In genomic region chr4:25863347-25863784, GRCh38 we compare ENCODE assay signal across 8 cellular contexts. TPM values are rescaled to one million over a fixed set of nuclear protein-coding genes. Genes with fewer than 3 reads are reported as not detected.
DNase-seq lines count a peak whose midpoint lies in the region; ATAC-seq and TF ChIP-seq lines count a peak whose summit lies in the region.

No MANE protein-coding gene starts in this region.

- no peak overlapping the region for H3K27ac ChIP-seq in neural cell (ENCODE audit: low read length)

- H3K27me3 Mint-ChIP-seq in T-cell, result no peaks in the 10 kb centered on the region

- CTCF ChIA-PET in T-cell (lab: Charles Lee), result no interaction called here

- TF ChIP-seq POLR2A in erythroblast (IDR thresholded peaks at IDR 0.05; ENCODE audit: low read length), result no peak

- H3K4me2 ChIP-seq in neural cell (ENCODE audit: low read length), result no peak overlapping the region

- H3K79me2 ChIP-seq in neural cell (replicated peaks; ENCODE audit: insufficient read depth, low read length), result no peaks in the 10 kb centered on the region

- no peak overlapping the region for H3K9ac ChIP-seq in neural cell (ENCODE audit: low read length)

- TF ChIP-seq CTCF in neural cell (IDR thresholded peaks at IDR 0.05; ENCODE audit: poor library complexity, severe bottlenecking), result peak; percentile 30

- TF ChIP-seq EP300 in neural cell (conservative IDR thresholded peaks at IDR 0.05; ENCODE audit: poor library complexity, severe bottlenecking), result no peak

- peak overlapping the region in 1 of 2 donors; percentile 50 for H3K27ac Mint-ChIP-seq in T-cell

- H3K27me3 ChIP-seq in neural cell (ENCODE audit: insufficient read depth, low read depth, low read length), result peaks cover 41% of the 10 kb centered on the region

- peak overlapping the region; percentile 73 to 80 (median 79) for H3K4me3 Mint-ChIP-seq in T-cell

- no peak for TF ChIP-seq RAD21 in neural cell (conservative IDR thresholded peaks at IDR 0.05)

- no peak for ATAC-seq in T-cell (replicated peaks in 1 of 4)
- no peak for ATAC-seq in HG03196 (IDR thresholded peaks at IDR 0.05; ENCODE audit: unreplicated experiment)
- no peak for ATAC-seq in GM18868 (IDR thresholded peaks at IDR 0.05; ENCODE audit: unreplicated experiment)

- H3K4me1 Mint-ChIP-seq in T-cell, result peaks cover 39 to 42% (median 39%) of the 10 kb centered on the region in 3 donors

- H3F3A ChIP-seq in neural cell (ENCODE audit: insufficient read depth, low read length, poor library complexity, severe bottlenecking), result no peaks in the 10 kb centered on the region

- POLR2A ChIA-PET in T-cell (lab: Charles Lee), result no interaction called here

- no peaks in the 10 kb centered on the region for H3K36me3 ChIP-seq in neural cell (ENCODE audit: insufficient read depth, low read length)

- no peaks in the 10 kb centered on the region for H3K9me3 Mint-ChIP-seq in T-cell

- H3K4me3 ChIP-seq in neural cell (ENCODE audit: low read length), result peak overlapping the region; percentile 45

- H3K9me3 ChIP-seq in neural cell (ENCODE audit: low read length), result no peaks in the 10 kb centered on the region

- H2AFZ ChIP-seq in neural cell (ENCODE audit: low read depth, low read length), result no peak overlapping the region

- no peaks in the 10 kb centered on the region for H4K20me1 ChIP-seq in neural cell (ENCODE audit: insufficient read depth)

- no peaks in the 10 kb centered on the region for H3K9me2 ChIP-seq in neural cell (ENCODE audit: insufficient read depth, low read length)

- peaks cover 3% of the 10 kb centered on the region for H3K36me3 Mint-ChIP-seq in T-cell

- DNase-seq in NCI-H1417 (lab: John Stamatoyannopoulos, UW) (peak in 2 of 3 experiments; percentile 57 to 62), NCI-H1417 treated with DMSO at 0.1 percent for 48 hours (lab: John Stamatoyannopoulos, UW) (no peak), T-cell (peak in 3 of 34 experiments; percentile 8 to 14 (median 13)), erythroblast (lab: John Stamatoyannopoulos, UW) (peak; percentile 13 to 35), NOMO-1 treated with dmso at 0.1 percent for 144 hours (lab: John Stamatoyannopoulos, UW; ENCODE audit: unreplicated experiment) (no peak)

TF ChIP-seq in neural cell, 6 proteins besides CTCF, POLR2A, EP300 and RAD21:
- TF ChIP-seq TAF1 (IDR thresholded peaks at IDR 0.05; ENCODE audit: low read depth), result no peak
- TF ChIP-seq POLR2AphosphoS5 (IDR thresholded peaks at IDR 0.05), result no peak

RNA-seq across cellular contexts. Expression of gene SEL1L3, which starts 0.6 kb away (rescaled TPM):
- total RNA-seq in T-cell, result 10 to 100 TPM; 43.6 to 69.9 (median 50.1) TPM
- 2.0 and 2.7 TPM in 2 replicates for polyA plus RNA-seq in neural cell
- 2.0 and 4.1 TPM in 2 replicates for polyA minus RNA-seq in neural cell

RNA-seq across cellular contexts. Expression of gene SMIM20, which starts 50.7 kb away (rescaled TPM):
- 10 to 100 TPM; 13.1 to 19.1 (median 16.0) TPM for total RNA-seq in T-cell
- polyA plus RNA-seq in neural cell, result 19.1 and 27.0 TPM in 2 replicates
- 9.8 and 10.0 TPM in 2 replicates for polyA minus RNA-seq in neural cell

Comparison
In these comparisons a context has a peak if more than half of its experiments do, and no peak if none do; other contexts are left out.
1. DNase-seq: peak in NCI-H1417 (2 of 3) and erythroblast (2 of 2); none in NCI-H1417 treated with DMSO at 0.1 percent for 48 hours (single experiment) and NOMO-1 treated with dmso at 0.1 percent for 144 hours (single experiment).